12 cellular contexts compared by ENCODE assay signal in the genomic region with DNA sequence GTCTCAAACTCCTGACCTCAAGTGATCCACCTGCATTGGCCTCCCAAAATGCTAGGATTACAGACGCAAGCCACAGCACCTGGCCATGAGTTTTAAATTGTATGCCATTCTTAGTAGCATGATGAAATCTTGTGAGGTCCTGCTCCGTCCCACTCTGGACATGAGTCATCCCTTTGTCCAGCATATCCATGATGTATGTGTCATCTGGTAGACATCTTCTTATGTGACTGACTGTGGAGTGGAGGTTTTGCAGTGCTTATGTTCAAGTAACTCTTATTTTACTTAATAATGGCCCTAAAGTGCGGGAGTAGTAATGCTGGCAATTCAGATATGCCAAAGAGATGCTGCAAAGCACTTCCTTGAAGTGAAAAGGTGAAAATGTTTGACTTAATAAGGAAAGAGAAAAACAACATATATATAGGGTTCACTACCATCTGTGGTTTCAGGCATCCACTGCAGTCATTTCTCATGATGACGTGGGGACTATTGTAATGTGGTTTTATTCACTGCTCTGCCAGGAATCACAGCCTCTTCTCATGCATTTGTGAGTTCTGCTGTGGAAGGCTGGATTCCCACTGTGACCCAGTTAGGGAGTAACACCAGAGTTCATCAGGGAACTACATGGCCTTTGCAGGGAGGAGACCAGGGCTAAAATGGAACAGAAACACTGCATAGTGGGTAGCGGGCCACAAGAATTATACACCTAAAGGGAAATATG.
A peak's percentile ranks its signal among the peaks of the same experiment; 100 is the strongest.
DNase-seq lines count a peak whose midpoint lies in the region; TF ChIP-seq lines count a peak whose summit lies in the region.
"Had no signal": no experiment of that assay in that cellular context is flagged by ENCODE, and none has a peak within 500 bp of the region (broad histone marks: within the 10 kb centered on the region; RNA-seq: fewer than 3 reads in every experiment).

No MANE protein-coding gene starts in this region.

- no peaks in the 10 kb centered on the region for H3K27me3 ChIP-seq in BJ (ENCODE audit: control insufficient read depth, insufficient read depth, low read length)
- no peaks in the 10 kb centered on the region for H3K27me3 ChIP-seq in HUES48 (ENCODE audit: control insufficient read depth, insufficient read depth, low read length)
- no peaks in the 10 kb centered on the region for H3K27me3 ChIP-seq in esophagus squamous epithelium
- H3K27me3 ChIP-seq in Karpas-422 (ENCODE audit: low read length), result no peaks in the 10 kb centered on the region
- H3K27me3 ChIP-seq: upper lobe of right lung had no signal

- DNase-seq in BJ (ENCODE audit: low read depth) (peak; percentile 52), astrocyte of the spinal cord (ENCODE audit: low read depth, low spot score) (peak; percentile 94), islet precursor cell (peak; percentile 65), esophagus squamous epithelium (lab: John Stamatoyannopoulos, UW) (no peak), GDM1 (lab: John Stamatoyannopoulos, UW) (no peak), HUDEP-2 (lab: John Stamatoyannopoulos, UW; ENCODE audit: unreplicated experiment in 76 of 76) (no peak), Karpas-422 (no peak)
- DNase-seq: activated CD4-positive, alpha-beta memory T cell treated with anti-CD3 and anti-CD28 coated beads for 36 hours; CD8-positive, alpha-beta T cell; NCI-H774; upper lobe of right lung had no signal

- H3K9me3 ChIP-seq in HUES48 (ENCODE audit: control insufficient read depth, insufficient read depth, low read length) (no peaks in the 10 kb centered on the region), esophagus squamous epithelium (no peaks in the 10 kb centered on the region), Karpas-422 (ENCODE audit: low read length) (no peaks in the 10 kb centered on the region)
- H3K9me3 ChIP-seq: upper lobe of right lung had no signal

- H3K27ac ChIP-seq in HUES48 (ENCODE audit: low read depth, low read length), result peak overlapping the region; percentile 36
- H3K27ac ChIP-seq in esophagus squamous epithelium, result no peak overlapping the region
- H3K27ac ChIP-seq in Karpas-422 (ENCODE audit: low read length), result no peak overlapping the region
- H3K27ac ChIP-seq: upper lobe of right lung had no signal

- POLR2A ChIA-PET in BJ (lab: Charles Lee), result no interaction called here

- H3K9me2 ChIP-seq in Karpas-422 (replicated peaks; ENCODE audit: insufficient read depth, low read length), result no peaks in the 10 kb centered on the region

- in situ Hi-C loops in astrocyte of the spinal cord (cut with HindIII; ENCODE audit: low sequenced_read_pairs), result no loop called here

- intact Hi-C loops in esophagus squamous epithelium (cut with DNase I), result no loop called here

- CTCF ChIA-PET in BJ (lab: Yijun Ruan, JAX), result no interaction called here

- H3K4me2 ChIP-seq in Karpas-422 (ENCODE audit: low read depth, low read length, poor library complexity, severe bottlenecking), result no peak overlapping the region

- TF ChIP-seq CTCF in BJ (IDR thresholded peaks at IDR 0.05; ENCODE audit: insufficient read depth, low read depth, low read length) (no peak), astrocyte of the spinal cord (IDR thresholded peaks at IDR 0.05; ENCODE audit: low read depth, low read length) (no peak), esophagus squamous epithelium (IDR thresholded peaks at IDR 0.05) (no peak)

- H3K4me1 ChIP-seq in HUES48 (ENCODE audit: control insufficient read depth, insufficient read depth, low read length), result 0 out of 2 replicates have a peak, but pooled peaks cover 4% of the 10 kb centered on the region
- H3K4me1 ChIP-seq in esophagus squamous epithelium, result no peaks in the 10 kb centered on the region
- peaks cover 6% of the 10 kb centered on the region for H3K4me1 ChIP-seq in Karpas-422 (ENCODE audit: low read length)
- H3K4me1 ChIP-seq: upper lobe of right lung had no signal

- no peak for TF ChIP-seq POLR2A in esophagus squamous epithelium (IDR thresholded peaks at IDR 0.05)

- H3K36me3 ChIP-seq in BJ (ENCODE audit: control insufficient read depth, insufficient read depth, low read length) (no peaks in the 10 kb centered on the region), HUES48 (ENCODE audit: control insufficient read depth, insufficient read depth, low read length) (peaks cover 35% of the 10 kb centered on the region), esophagus squamous epithelium (no peaks in the 10 kb centered on the region), Karpas-422 (ENCODE audit: insufficient read depth, low read length) (no peaks in the 10 kb centered on the region)
- H3K36me3 ChIP-seq: upper lobe of right lung had no signal

- H4K20me1 ChIP-seq in Karpas-422 (ENCODE audit: insufficient read depth, low read depth, low read length), result no peaks in the 10 kb centered on the region

- H3K9ac ChIP-seq in HUES48 (ENCODE audit: low read depth, low read length), result no peak overlapping the region
- H3K9ac ChIP-seq in Karpas-422 (ENCODE audit: low read length), result no peak overlapping the region

- H3K79me2 ChIP-seq in Karpas-422 (ENCODE audit: low read length), result no peaks in the 10 kb centered on the region

- 75 to 79% methylated on average over 4 to 5 of the region's 5 CpGs for WGBS in esophagus squamous epithelium, 2 donors

- no peak overlapping the region for H2AFZ ChIP-seq in Karpas-422 (ENCODE audit: low read length)

- no peak overlapping the region for H3K4me3 ChIP-seq in BJ (ENCODE audit: low read depth, low read length)
- no peak overlapping the region for H3K4me3 ChIP-seq in HUES48 (ENCODE audit: low read depth, low read length)
- no peak overlapping the region for H3K4me3 ChIP-seq in astrocyte of the spinal cord (ENCODE audit: low read depth, low read length)
- H3K4me3 ChIP-seq in esophagus squamous epithelium, result no peak overlapping the region
- H3K4me3 ChIP-seq in Karpas-422 (ENCODE audit: low read length), result no peak overlapping the region
- H3K4me3 ChIP-seq: upper lobe of right lung had no signal

Comparison
In these comparisons a context has a peak if more than half of its experiments do, and no peak if none do; other contexts are left out.
1. DNase-seq: peak in BJ (single experiment), astrocyte of the spinal cord (single experiment) and islet precursor cell (single experiment); none in esophagus squamous epithelium (single experiment), GDM1 (single experiment), HUDEP-2 (0 of 76) and Karpas-422 (single experiment).